9 cellular contexts compared by ENCODE assay signal in the genomic region with DNA sequence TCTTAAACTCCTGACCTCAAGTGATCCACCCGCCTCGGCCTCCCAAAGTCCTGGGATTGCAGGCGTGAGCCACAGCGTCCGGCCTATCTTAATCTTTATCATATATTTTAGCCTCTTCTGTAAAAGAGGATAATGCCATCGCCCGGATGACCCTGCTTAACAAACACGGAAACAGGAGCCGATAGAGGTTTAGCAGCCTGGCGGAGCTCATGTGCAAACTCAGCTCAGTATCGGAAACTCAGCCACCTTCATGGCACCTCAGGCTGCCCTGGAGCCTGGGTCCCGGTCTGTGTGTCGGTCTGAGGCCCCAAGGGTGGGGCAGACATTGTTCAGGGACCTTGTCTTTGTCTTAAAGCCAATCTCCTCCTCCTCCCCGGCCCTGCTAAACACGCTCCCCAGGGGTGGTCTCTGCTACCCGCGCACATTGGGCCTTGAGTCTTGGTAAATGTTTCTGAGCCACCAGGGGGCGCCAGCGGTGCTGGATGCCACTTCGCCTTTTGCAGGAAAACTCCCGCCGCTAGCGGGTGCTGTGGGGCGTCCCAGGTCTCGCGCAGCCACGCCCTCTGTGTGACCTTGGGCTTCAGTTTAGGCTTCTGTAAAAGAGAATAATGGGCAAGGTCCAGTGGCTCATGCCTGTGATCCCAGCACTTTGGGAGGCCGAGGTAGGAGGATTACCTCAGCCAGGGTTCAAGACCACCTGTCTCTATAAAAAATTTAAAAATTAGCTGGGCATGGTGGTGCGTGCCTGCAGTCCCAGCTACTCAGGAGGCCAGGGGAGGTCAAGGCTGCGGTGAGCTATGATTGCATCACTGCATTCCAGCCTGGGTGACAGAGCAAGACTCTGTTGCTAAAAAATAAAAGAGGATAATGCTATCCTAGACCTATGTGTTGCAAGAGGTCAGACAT.
DNase-seq lines count a peak whose midpoint lies in the region; ATAC-seq and TF ChIP-seq lines count a peak whose summit lies in the region.
"Had no signal": no experiment of that assay in that cellular context is flagged by ENCODE, and none has a peak within 500 bp of the region (broad histone marks: within the 10 kb centered on the region; RNA-seq: fewer than 3 reads in every experiment).

No MANE protein-coding gene starts in this region.

- DNase-seq in NAMALWA (ENCODE audit: low spot score) (peak; percentile 94), cardiac fibroblast (ENCODE audit: low read depth in 2 of 2) (peak; percentile 85 to 96), kidney tubule cell (ENCODE audit: low spot score) (peak; percentile 64), HK-2 (ENCODE audit: unreplicated experiment) (no peak)
- peak; percentile 88 for DNase-seq in activated CD4-positive, CD25-positive, alpha-beta regulatory T cell treated with anti-CD3 and anti-CD28 coated beads, Interleukin-2, amount 50 U/mL, for 16 hours (ENCODE audit: low read depth, low spot score)
- peak; percentile 99 for DNase-seq in stimulated activated CD4-positive, alpha-beta T cell treated with anti-CD3 and anti-CD28 coated beads, Interleukin-2, amount 100 ng/mL, for 48 hours

- ATAC-seq in GM19463 (IDR thresholded peaks at IDR 0.05; ENCODE audit: unreplicated experiment) = peak; percentile 80

- no peak overlapping the region for H3K4me3 ChIP-seq in cardiac fibroblast (replicated peaks in 1 of 2; ENCODE audit: low read depth in 2 of 2, low read length in 2 of 2)
- H3K4me3 ChIP-seq: SK-N-MC had no signal

- no peak overlapping the region for H3K27ac ChIP-seq in C4-2B
- H3K27ac ChIP-seq: SK-N-MC had no signal

- peak; percentile 99 for TF ChIP-seq CTCF in C4-2B (conservative IDR thresholded peaks at IDR 0.05)
- peak; percentile 88 for TF ChIP-seq CTCF in cardiac fibroblast (IDR thresholded peaks at IDR 0.05; ENCODE audit: low read depth, low read length)
